ENCODE assay signal across 8 cellular contexts in genomic region chr11:6607190-6607635, GRCh38. TPM values are rescaled to one million over a fixed set of nuclear protein-coding genes. Genes with fewer than 3 reads are reported as not detected.
DNase-seq lines count a peak whose midpoint lies in the region; ATAC-seq and TF ChIP-seq lines count a peak whose summit lies in the region.

No MANE protein-coding gene starts in this region.

- peak overlapping the region; percentile 6; the same call in 1 of the 2 replicates for H3K9ac ChIP-seq in MM.1S (ENCODE audit: low read length)

- H3K36me3 Mint-ChIP-seq in naive thymus-derived CD8-positive, alpha-beta T cell, result peaks cover 0 to 37% (median 7%) of the 10 kb centered on the region in 3 donors

- peak overlapping the region in 5 of 10 donors; percentile 64 to 90 (median 86) for H3K27ac Mint-ChIP-seq in naive thymus-derived CD8-positive, alpha-beta T cell

- peaks cover 44% of the 10 kb centered on the region for H3K4me1 ChIP-seq in MM.1S (ENCODE audit: low read length)

- no peak for ATAC-seq in naive thymus-derived CD8-positive, alpha-beta T cell
- no peak for ATAC-seq in HG02970 (IDR thresholded peaks at IDR 0.05; ENCODE audit: low FRiP score, unreplicated experiment)

- H3K9me2 ChIP-seq in MM.1S (replicated peaks; ENCODE audit: insufficient read depth, low read length), result no peaks in the 10 kb centered on the region

- in situ Hi-C loops in brain microvascular endothelial cell (cut with HindIII; ENCODE audit: low pct_ligation_motif_present, low sequenced_read_pairs), result no loop called here

- H3K9me3 ChIP-seq in AG04450 (ENCODE audit: control insufficient read depth, insufficient read depth, low read length) (no peaks in the 10 kb centered on the region; the same call in 1 of the 2 replicates), MM.1S (replicated peaks; ENCODE audit: insufficient read depth, low read length) (no peaks in the 10 kb centered on the region)

- no peaks in the 10 kb centered on the region for H3K9me3 Mint-ChIP-seq in naive thymus-derived CD8-positive, alpha-beta T cell

- CTCF ChIA-PET in AG04450 (lab: Charles Lee), result interaction anchor here (1.6 to 3.6 kb wide), 4 partner anchors 12 to 228 kb away, joined by 6 to 14 read pairs (median 12); partner anchors contain the start of genes MRPL17 and TPP1

- POLR2A ChIA-PET in AG04450 (lab: Yijun Ruan, JAX), result interaction anchor here (1.1 to 3.0 kb wide), 3 partner anchors 12 to 76 kb away, joined by 4 to 12 read pairs (median 12); partner anchors contain the start of genes MRPL17 and TPP1
- POLR2A ChIA-PET in naive thymus-derived CD8-positive, alpha-beta T cell (lab: Charles Lee), result interaction anchor here (0.9 to 6.8 kb wide), 5 partner anchors 11 to 205 kb away, joined by 3 to 108 read pairs (median 6); partner anchors contain the start of genes MRPL17 and TPP1

- H3K36me3 ChIP-seq in MM.1S (replicated peaks; ENCODE audit: insufficient read depth, low read length), result no peaks in the 10 kb centered on the region
- peaks cover 40% of the 10 kb centered on the region for H3K36me3 ChIP-seq in brain microvascular endothelial cell (replicated peaks)

- H3K27ac ChIP-seq in AG04450 (ENCODE audit: low read depth, low read length) (peak overlapping the region; percentile 89), MM.1S (ENCODE audit: low read length) (peak overlapping the region; percentile 52; the same call in 1 of the 2 replicates), brain microvascular endothelial cell (peak overlapping the region; percentile 74)

- H3K4me3 ChIP-seq in AG04450 (ENCODE audit: low read depth, low read length), result peak overlapping the region; percentile 23
- no peak overlapping the region for H3K4me3 ChIP-seq in MM.1S (ENCODE audit: low read length)
- no peak overlapping the region for H3K4me3 ChIP-seq in brain microvascular endothelial cell (ENCODE audit: low read depth, low read length)

- TF ChIP-seq CTCF in AG04450 (IDR thresholded peaks at IDR 0.05; ENCODE audit: low read depth, low read length), result no peak
- no peak for TF ChIP-seq CTCF in MM.1S (IDR thresholded peaks at IDR 0.05; ENCODE audit: low read length)
- TF ChIP-seq CTCF in brain microvascular endothelial cell (IDR thresholded peaks at IDR 0.05; ENCODE audit: low read depth, low read length, missing control alignments), result no peak

- H2AFZ ChIP-seq in MM.1S (ENCODE audit: low read length), result no peak overlapping the region

- peak overlapping the region; percentile 85 for H3K4me2 ChIP-seq in MM.1S (ENCODE audit: low read depth, low read length)

- H3K4me1 Mint-ChIP-seq in naive thymus-derived CD8-positive, alpha-beta T cell, result peaks cover 19 to 45% (median 27%) of the 10 kb centered on the region in 4 donors

- H3K27me3 Mint-ChIP-seq in naive thymus-derived CD8-positive, alpha-beta T cell, result no peaks in the 10 kb centered on the region

- H3K27me3 ChIP-seq in AG04450 (ENCODE audit: control insufficient read depth, insufficient read depth, low read length), result no peaks in the 10 kb centered on the region
- no peaks in the 10 kb centered on the region for H3K27me3 ChIP-seq in MM.1S (replicated peaks; ENCODE audit: insufficient read depth, low read length)
- no peaks in the 10 kb centered on the region for H3K27me3 ChIP-seq in brain microvascular endothelial cell (replicated peaks)

- peaks cover 30% of the 10 kb centered on the region for H3F3A ChIP-seq in MM.1S (ENCODE audit: insufficient read depth, low read length)

- peaks cover 56% of the 10 kb centered on the region for H3K79me2 ChIP-seq in MM.1S (ENCODE audit: low read length)

- DNase-seq in AG04450 (ENCODE audit: low read depth, low spot score) (no peak), MM.1S (no peak), brain microvascular endothelial cell (no peak), NAMALWA (ENCODE audit: low spot score) (no peak), SW 1271 (lab: John Stamatoyannopoulos, UW) (no peak), DMS 273 (lab: John Stamatoyannopoulos, UW; ENCODE audit: unreplicated experiment) (no peak)
- no peak for DNase-seq in naive thymus-derived CD8-positive, alpha-beta T cell

- H3K4me3 Mint-ChIP-seq in naive thymus-derived CD8-positive, alpha-beta T cell, result peak overlapping the region in 8 of 10 donors; percentile 13 to 66 (median 55)

- no peaks in the 10 kb centered on the region for H4K20me1 ChIP-seq in MM.1S (ENCODE audit: insufficient read depth, low read length)

RNA-seq across cellular contexts. Expression of gene ILK, which starts 3.6 kb away (rescaled TPM):
- 362 and 417 TPM in 2 replicates for polyA plus RNA-seq in AG04450 (2011; rRNA removed)
- 303 and 387 TPM in 2 replicates for polyA minus RNA-seq in AG04450 (2011; rRNA and poly(A)+ RNA removed)
- 10 to 100 TPM; 88.5 to 93.5 TPM for total RNA-seq in naive thymus-derived CD8-positive, alpha-beta T cell
- polyA plus RNA-seq in naive thymus-derived CD8-positive, alpha-beta T cell, result 10 to 100 TPM; 63.7 to 72.5 (median 68.5) TPM

RNA-seq across cellular contexts. Expression of gene RRP8, which starts 3.8 kb away (rescaled TPM):
- 13.7 and 16.3 TPM in 2 replicates for polyA plus RNA-seq in AG04450 (2011; rRNA removed)
- polyA minus RNA-seq in AG04450 (2011; rRNA and poly(A)+ RNA removed), result 11.2 and 12.6 TPM in 2 replicates
- total RNA-seq in naive thymus-derived CD8-positive, alpha-beta T cell, result 10 to 100 TPM; 35.3 to 35.7 TPM
- 10 to 100 TPM; 17.8 to 25.9 (median 20.9) TPM for polyA plus RNA-seq in naive thymus-derived CD8-positive, alpha-beta T cell

RNA-seq across cellular contexts. Expression of gene TAF10, which starts 4.8 kb away (rescaled TPM):
- 170 and 215 TPM in 2 replicates for polyA plus RNA-seq in AG04450 (2011; rRNA removed)
- 111 and 155 TPM in 2 replicates for polyA minus RNA-seq in AG04450 (2011; rRNA and poly(A)+ RNA removed)
- 100 to 1,000 TPM; 107 to 116 TPM for total RNA-seq in naive thymus-derived CD8-positive, alpha-beta T cell
- polyA plus RNA-seq in naive thymus-derived CD8-positive, alpha-beta T cell, result 100 to 1,000 TPM; 247 to 332 (median 249) TPM

RNA-seq across cellular contexts. Expression of gene TPP1, which starts 12.0 kb away (rescaled TPM):
- polyA plus RNA-seq in AG04450 (2011; rRNA removed), result 128 and 152 TPM in 2 replicates
- polyA minus RNA-seq in AG04450 (2011; rRNA and poly(A)+ RNA removed), result 83.1 and 118 TPM in 2 replicates
- total RNA-seq in naive thymus-derived CD8-positive, alpha-beta T cell, result 100 to 1,000 TPM; 130 TPM
- 100 to 1,000 TPM in 1 of 3 donors, 10 to 100 TPM in 2; 84.8 to 107 (median 85.1) TPM for polyA plus RNA-seq in naive thymus-derived CD8-positive, alpha-beta T cell

RNA-seq across cellular contexts. Expression of gene DCHS1, which starts 48.4 kb away (rescaled TPM):
- 8.7 and 11.2 TPM in 2 replicates for polyA plus RNA-seq in AG04450 (2011; rRNA removed)
- 24.9 and 30.7 TPM in 2 replicates for polyA minus RNA-seq in AG04450 (2011; rRNA and poly(A)+ RNA removed)
- 10 to 100 TPM; 14.4 to 14.9 TPM for total RNA-seq in naive thymus-derived CD8-positive, alpha-beta T cell
- 1 to 10 TPM; 2.2 to 6.1 (median 2.9) TPM for polyA plus RNA-seq in naive thymus-derived CD8-positive, alpha-beta T cell
